1 cellular context compared by ENCODE assay signal in genomic region chr17:52255347-52255746, GRCh38.
TF ChIP-seq lines count a peak whose summit lies in the region.

No MANE protein-coding gene starts in this region.

TF ChIP-seq in GM23338, 12 proteins besides CTCF, POLR2A, EP300 and RAD21 (continued from another document):
- TF ChIP-seq ZNF462 (CRISPR knock-in tag; IDR thresholded peaks at IDR 0.05) = no peak
- TF ChIP-seq ZNF114 (CRISPR knock-in tag; IDR thresholded peaks at IDR 0.05) = no peak
- TF ChIP-seq CREB1 (CRISPR knock-in tag; IDR thresholded peaks at IDR 0.05; ENCODE audit: low read depth) = no peak
- TF ChIP-seq JUNB (IDR thresholded peaks at IDR 0.05; ENCODE audit: unreplicated experiment) = no peak
- TF ChIP-seq STAT1 (IDR thresholded peaks at IDR 0.05; ENCODE audit: unreplicated experiment) = no peak
- no peak for TF ChIP-seq ZNF331 (CRISPR knock-in tag; IDR thresholded peaks at IDR 0.05; ENCODE audit: low read depth)
- no peak for TF ChIP-seq REST (IDR thresholded peaks at IDR 0.05; ENCODE audit: unreplicated experiment)
- TF ChIP-seq EZH2phosphoT487 (IDR thresholded peaks at IDR 0.05; ENCODE audit: unreplicated experiment) = no peak
TF ChIP-seq in GM23338: peak in this region for 0.
